Comparison of ENCODE assay signal across 18 cellular contexts in genomic region chr10:79559726-79560125, GRCh38. TPM values are rescaled to one million over a fixed set of nuclear protein-coding genes. Genes with fewer than 3 reads are reported as not detected.
DNase-seq lines count a peak whose midpoint lies in the region; ATAC-seq and TF ChIP-seq lines count a peak whose summit lies in the region.
"Had no signal": no experiment of that assay in that cellular context is flagged by ENCODE, and none has a peak within 500 bp of the region (broad histone marks: within the 10 kb centered on the region; RNA-seq: fewer than 3 reads in every experiment).

No MANE protein-coding gene starts in this region.

- ATAC-seq in GM21526 (IDR thresholded peaks at IDR 0.05; ENCODE audit: low FRiP score, unreplicated experiment) = no peak
- ATAC-seq: GM23338 had no signal

- DNase-seq in GM23248 (peak; percentile 70), SK-N-SH (no peak), fibroblast of pulmonary artery (ENCODE audit: low read depth) (peak; percentile 6), skeletal muscle cell (ENCODE audit: low read depth) (peak; percentile 4), NCI-H1092 (lab: John Stamatoyannopoulos, UW) (no peak), BE2C (no peak), ascending aorta (ENCODE audit: low spot score in 2 of 2) (no peak)
- DNase-seq: CD4-positive, alpha-beta T cell; GDM1; naive B cell; NCI-H1105 treated with DMSO at 0.1 percent for 48 hours; NCI-H446; retina; stimulated activated CD4-positive, alpha-beta T cell treated with anti-CD3 and anti-CD28 coated beads, Interleukin-1b, Interleukin-23, amount 100 ng/mL, for 48 hours; stimulated activated CD8-positive, alpha-beta memory T cell treated with anti-CD3 and anti-CD28 coated beads, Interleukin-4, amount 100 ng/mL, for 48 hours had no signal

- TF ChIP-seq CTCF in SK-N-SH (IDR thresholded peaks at IDR 0.05) = no peak
- no peak for TF ChIP-seq CTCF in fibroblast of pulmonary artery (IDR thresholded peaks at IDR 0.05; ENCODE audit: low read length, missing control alignments)
- TF ChIP-seq CTCF in BE2C (IDR thresholded peaks at IDR 0.05; ENCODE audit: low read depth, low read length) = no peak
- TF ChIP-seq CTCF in ascending aorta (IDR thresholded peaks at IDR 0.05) = no peak

- H3K79me2 ChIP-seq in GM23248 (ENCODE audit: insufficient read depth) (no peaks in the 10 kb centered on the region), SK-N-SH (ENCODE audit: insufficient read depth) (no peaks in the 10 kb centered on the region)

- intact Hi-C loops in ascending aorta (cut with DNase I) = no loop called here

- H3F3A ChIP-seq in GM23248 (ENCODE audit: insufficient read depth) (no peaks in the 10 kb centered on the region), SK-N-SH (replicated peaks; ENCODE audit: insufficient read depth) (no peaks in the 10 kb centered on the region)

- H3K4me3 ChIP-seq in GM23248 (no peak overlapping the region), SK-N-SH (ENCODE audit: low read depth in 2 of 2, low read length in 1 of 2) (no peak overlapping the region), fibroblast of pulmonary artery (replicated peaks; ENCODE audit: low read depth, low read length) (no peak overlapping the region), skeletal muscle cell (ENCODE audit: low read depth, low read length) (no peak overlapping the region), BE2C (ENCODE audit: low read depth, low read length) (no peak overlapping the region), ascending aorta (no peak overlapping the region)
- H3K4me3 ChIP-seq: cardiac muscle cell, GM23338 had no signal

- H2AFZ ChIP-seq in GM23248 (no peak overlapping the region), SK-N-SH (ENCODE audit: low read depth) (no peak overlapping the region)
- H2AFZ ChIP-seq: GM23338 had no signal

- CTCF ChIA-PET in SK-N-SH (lab: Yijun Ruan, JAX) = no interaction called here

- H4K20me1 ChIP-seq in GM23248 (ENCODE audit: insufficient read depth) (no peaks in the 10 kb centered on the region), SK-N-SH (ENCODE audit: insufficient read depth) (no peaks in the 10 kb centered on the region)

- H3K36me3 ChIP-seq in GM23248 (ENCODE audit: low read depth) = no peaks in the 10 kb centered on the region
- no peaks in the 10 kb centered on the region for H3K36me3 ChIP-seq in SK-N-SH (replicated peaks in 1 of 2; ENCODE audit: control insufficient read depth in 1 of 2, insufficient read depth in 2 of 2, low read length in 1 of 2)
- no peaks in the 10 kb centered on the region for H3K36me3 ChIP-seq in BE2C
- H3K36me3 ChIP-seq in ascending aorta = no peaks in the 10 kb centered on the region
- H3K36me3 ChIP-seq: cardiac muscle cell had no signal

- no peaks in the 10 kb centered on the region for H3K9me2 ChIP-seq in GM23248 (ENCODE audit: insufficient read depth)
- H3K9me2 ChIP-seq in SK-N-SH = no peaks in the 10 kb centered on the region

- H3K9me3 ChIP-seq in GM23248 (ENCODE audit: low read depth) = no peaks in the 10 kb centered on the region
- H3K9me3 ChIP-seq in SK-N-SH = no peaks in the 10 kb centered on the region
- H3K9me3 ChIP-seq in BE2C = no peaks in the 10 kb centered on the region
- no peaks in the 10 kb centered on the region for H3K9me3 ChIP-seq in ascending aorta

- no peak for TF ChIP-seq EP300 in SK-N-SH (IDR thresholded peaks at IDR 0.05; ENCODE audit: borderline replicate concordance in 1 of 2, low read depth in 1 of 2, low read length in 1 of 2)

- 27 to 38% methylated on average over 2 of the region's 2 CpGs for WGBS in GM23248 (ENCODE audit: low coverage in 1 of 2, low lambda C conversion rate in 2 of 2, missing lambda C conversion rate in 2 of 2), 2 experiments
- WGBS in SK-N-SH (ENCODE audit: low lambda C conversion rate) = 17% methylated on average over 2 of the region's 2 CpGs

- no peak for TF ChIP-seq RAD21 in SK-N-SH (IDR thresholded peaks at IDR 0.05; ENCODE audit: low read length)

- H3K9ac ChIP-seq in GM23248 (no peak overlapping the region), SK-N-SH (no peak overlapping the region)

- H3K4me1 ChIP-seq in GM23248 (ENCODE audit: insufficient read depth) (no peaks in the 10 kb centered on the region), SK-N-SH (ENCODE audit: control insufficient read depth in 1 of 2, insufficient read depth in 2 of 2, low read depth in 1 of 2, low read length in 1 of 2) (no peaks in the 10 kb centered on the region), BE2C (no peaks in the 10 kb centered on the region), ascending aorta (no peaks in the 10 kb centered on the region)

- POLR2A ChIA-PET in SK-N-SH (lab: Yijun Ruan, JAX) = no interaction called here

- H3K27me3 ChIP-seq in GM23248 (replicated peaks; ENCODE audit: insufficient read depth) (peaks cover 19% of the 10 kb centered on the region), SK-N-SH (ENCODE audit: insufficient read depth) (no peaks in the 10 kb centered on the region; the same call in 1 of the 2 replicates), BE2C (no peaks in the 10 kb centered on the region; the same call in 1 of the 2 replicates), ascending aorta (no peaks in the 10 kb centered on the region)

- H3K27ac ChIP-seq in GM23248 = no peak overlapping the region
- no peak overlapping the region for H3K27ac ChIP-seq in SK-N-SH (ENCODE audit: low read depth in 2 of 2, low read length in 1 of 2)
- no peak overlapping the region for H3K27ac ChIP-seq in ascending aorta
- H3K27ac ChIP-seq: cardiac muscle cell had no signal

- in situ Hi-C loops in GM23248 (cut with MboI) = loop anchor here (10.0 to 25.0 kb wide), 2 partner anchors 365 to 703 kb away; no protein-coding TSS in a partner anchor

- no peak overlapping the region for H3K4me2 ChIP-seq in GM23248 (ENCODE audit: unreplicated experiment)
- no peak overlapping the region for H3K4me2 ChIP-seq in SK-N-SH
- H3K4me2 ChIP-seq: GM23338 had no signal

TF ChIP-seq in SK-N-SH, 30 proteins besides CTCF, POLR2A, EP300 and RAD21:
- TF ChIP-seq FOSL2 (IDR thresholded peaks at IDR 0.05; ENCODE audit: borderline replicate concordance, low read depth) (peak; percentile 11; the same call in 1 of the 2 replicates), NFIC (IDR thresholded peaks at IDR 0.05; ENCODE audit: borderline replicate concordance) (no peak)

RNA-seq across cellular contexts. Expression of gene SFTPA2, which starts 0.5 kb away (rescaled TPM):
- not detected in 2 replicates for total RNA-seq in GM23248 (2014; rRNA removed; shearing (Covaris generic))
- not detected in 2 replicates for polyA plus RNA-seq in GM23248 (2016; fragmentation: Nextera tagmentation; extraction: Ambion mirVana)
- not detected in 2 replicates for polyA plus RNA-seq in SK-N-SH (2012; rRNA removed)
- not detected in 2 replicates for polyA plus RNA-seq in SK-N-SH (2012; cell fraction: cytosol; rRNA removed)
- polyA plus RNA-seq in SK-N-SH (2012; cell fraction: nucleus; rRNA removed) = 0.02 TPM in 1 of 2 replicates, not detected in the other
- polyA plus RNA-seq in BE2C (2012; ENCODE audit: insufficient read depth, insufficient read length, low read depth) = not detected
- total RNA-seq in ascending aorta = not detected
- total RNA-seq: CD4-positive, alpha-beta T cell; GM23338 had no signal
- polyA plus RNA-seq: cardiac muscle cell, GM23338 had no signal

RNA-seq across cellular contexts. Expression of gene EIF5AL1, which starts 47.4 kb away (rescaled TPM):
- 0.63 and 0.65 TPM in 2 replicates for total RNA-seq in GM23248 (2014; rRNA removed; shearing (Covaris generic))
- polyA plus RNA-seq in GM23248 (2016; fragmentation: Nextera tagmentation; extraction: Ambion mirVana) = 5.9 and 6.1 TPM in 2 replicates
- 0.26 and 1.0 TPM in 2 replicates for polyA plus RNA-seq in SK-N-SH (2012; rRNA removed)
- 1.9 TPM in 2 replicates for polyA plus RNA-seq in SK-N-SH (2012; cell fraction: cytosol; rRNA removed)
- 0.25 and 0.52 TPM in 2 replicates for polyA plus RNA-seq in SK-N-SH (2012; cell fraction: nucleus; rRNA removed)
- 5.3 TPM for polyA plus RNA-seq in BE2C (2012; ENCODE audit: insufficient read depth, insufficient read length, low read depth)
- 0.21 TPM for total RNA-seq in ascending aorta

RNA-seq across cellular contexts. Expression of gene SFTPA1, which starts 51.0 kb away (rescaled TPM):
- total RNA-seq in GM23248 (2014; rRNA removed; shearing (Covaris generic)) = not detected in 2 replicates
- not detected in 2 replicates for polyA plus RNA-seq in GM23248 (2016; fragmentation: Nextera tagmentation; extraction: Ambion mirVana)
- polyA plus RNA-seq in SK-N-SH (2012; rRNA removed) = not detected in 2 replicates
- polyA plus RNA-seq in SK-N-SH (2012; cell fraction: cytosol; rRNA removed) = not detected in 2 replicates
- not detected in 2 replicates for polyA plus RNA-seq in SK-N-SH (2012; cell fraction: nucleus; rRNA removed)
- not detected for polyA plus RNA-seq in BE2C (2012; ENCODE audit: insufficient read depth, insufficient read length, low read depth)
- not detected for total RNA-seq in ascending aorta
- total RNA-seq: cardiac muscle cell; CD4-positive, alpha-beta T cell; GM23338 had no signal
- polyA plus RNA-seq: cardiac muscle cell, GM23338 had no signal

Comparison
In these comparisons a context has a peak if more than half of its experiments do, and no peak if none do; other contexts are left out.
1. DNase-seq: peak in GM23248 (single experiment), fibroblast of pulmonary artery (single experiment) and skeletal muscle cell (single experiment); none in SK-N-SH (single experiment), NCI-H1092 (single experiment), BE2C (single experiment) and ascending aorta (0 of 2).